8 cellular contexts compared by ENCODE assay signal in the genomic region with DNA sequence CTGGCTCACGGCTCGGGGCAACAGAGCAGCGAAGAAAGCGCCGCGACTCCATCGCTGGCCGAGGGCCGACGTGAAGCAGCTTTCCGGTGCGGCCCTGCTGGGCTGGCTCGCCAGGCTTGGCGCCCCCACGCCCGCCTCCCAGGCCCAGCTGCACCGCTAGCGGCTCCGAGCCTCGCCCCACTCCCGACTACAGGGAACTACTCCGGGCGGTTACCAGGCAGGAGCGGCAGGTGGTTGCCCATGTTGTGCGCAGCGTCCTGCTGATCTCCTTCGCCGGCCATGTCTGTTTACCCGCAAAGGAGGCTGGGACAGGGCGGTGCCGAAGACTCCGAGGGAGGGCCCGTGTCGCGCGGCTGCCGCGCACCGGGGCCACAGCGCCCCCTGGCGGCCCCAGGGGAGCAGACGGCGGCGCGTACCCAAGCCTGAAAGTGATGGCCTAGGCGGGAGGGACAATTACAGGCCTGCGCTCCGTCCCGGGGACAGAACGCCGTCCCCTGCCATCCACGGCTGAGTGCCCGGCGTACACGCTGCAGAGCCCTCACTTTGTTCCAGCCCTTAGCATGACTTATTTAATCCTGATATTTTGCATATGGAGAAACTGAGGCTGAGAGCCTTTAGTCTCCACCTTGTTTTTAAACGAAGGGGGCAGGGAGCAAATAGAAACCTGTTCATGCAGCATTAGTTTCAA. TPM values are rescaled to one million over a fixed set of nuclear protein-coding genes. Genes with fewer than 3 reads are reported as not detected.
DNase-seq lines count a peak whose midpoint lies in the region; ATAC-seq and TF ChIP-seq lines count a peak whose summit lies in the region.

A gene (minus strand): TSS at position 285 of the 688 bp plus-strand sequence. CDS start 4 bp downstream, at position 281.

- no peaks in the 10 kb centered on the region for H3K9me3 Mint-ChIP-seq in activated CD4-positive, alpha-beta memory T cell treated with anti-CD3 and anti-CD28 coated beads for 36 hours

- H3K27ac ChIP-seq in C4-2B (peak within 1 kb of the TSS; percentile 78), dorsolateral prefrontal cortex (peak within 1 kb of the TSS in 57 of 59 donors; percentile 27 to 94 (median 81))

- 0% methylated on average over 38 to 54 of the region's 56 CpGs for WGBS in lower leg skin, 2 donors

- TF ChIP-seq POLR2A in lower leg skin (IDR thresholded peaks at IDR 0.05) = no peak

- H3K4me1 Mint-ChIP-seq in activated CD4-positive, alpha-beta memory T cell treated with anti-CD3 and anti-CD28 coated beads for 36 hours (ENCODE audit: low read depth) = peaks cover 49% of the 10 kb centered on the region

- peak; percentile 89 for DNase-seq in GM19238 (ENCODE audit: insufficient read length, low spot score)
- peak; percentile 50 for DNase-seq in NCI-H748 treated with DMSO at 0.1 percent for 48 hours (lab: John Stamatoyannopoulos, UW)
- peak; percentile 92 for DNase-seq in activated CD4-positive, alpha-beta memory T cell treated with anti-CD3 and anti-CD28 coated beads for 36 hours
- DNase-seq in dorsolateral prefrontal cortex = peak; percentile 82 to 94 (median 91)
- peak; percentile 83 to 97 for DNase-seq in lower leg skin (ENCODE audit: low spot score in 2 of 2)
- peak; percentile 74 to 79 for DNase-seq in stimulated activated CD4-positive, alpha-beta T cell treated with anti-CD3 and anti-CD28 coated beads, Interleukin-4, amount 100 ng/mL, for 48 hours (ENCODE audit: low read depth in 2 of 2)

- peak; percentile 99 for ATAC-seq in HG03439 (IDR thresholded peaks at IDR 0.05; ENCODE audit: unreplicated experiment)

- H3K36me3 Mint-ChIP-seq in activated CD4-positive, alpha-beta memory T cell treated with anti-CD3 and anti-CD28 coated beads for 36 hours = peaks cover 10% of the 10 kb centered on the region

- CTCF ChIA-PET in activated CD4-positive, alpha-beta memory T cell treated with anti-CD3 and anti-CD28 coated beads for 36 hours (lab: Charles Lee) = interaction anchor here (0.5 to 1.3 kb wide), 8 partner anchors 8 to 1108 kb away, joined by 3 to 7 read pairs (median 3); no protein-coding TSS in a partner anchor

- intact Hi-C loops in activated CD4-positive, alpha-beta memory T cell treated with anti-CD3 and anti-CD28 coated beads for 36 hours (cut with micrococcal nuclease) = loop anchor here (1.0 to 10.0 kb wide), 8 partner anchors 13 to 1943 kb away; a partner anchor contains a TSS
- intact Hi-C loops in dorsolateral prefrontal cortex (cut with DNase I) = loop anchor here (2.0 to 5.0 kb wide), 2 partner anchors 52 to 53 kb away; a partner anchor contains a TSS
- intact Hi-C loops in lower leg skin (cut with DNase I; ENCODE audit: low total_unique reads) = no loop called here

- H3K4me3 Mint-ChIP-seq in activated CD4-positive, alpha-beta memory T cell treated with anti-CD3 and anti-CD28 coated beads for 36 hours = peak within 1 kb of the TSS; percentile 91

- H3K27me3 ChIP-seq in dorsolateral prefrontal cortex = no peaks in the 10 kb centered on the region

- H3K4me3 ChIP-seq in dorsolateral prefrontal cortex (peak within 1 kb of the TSS; percentile 74 to 100 (median 98)), lower leg skin (ENCODE audit: low read depth, poor library complexity, severe bottlenecking) (peak within 1 kb of the TSS; percentile 96)

- H3K27me3 Mint-ChIP-seq in activated CD4-positive, alpha-beta memory T cell treated with anti-CD3 and anti-CD28 coated beads for 36 hours = no peaks in the 10 kb centered on the region

- peak within 1 kb of the TSS; percentile 88 for H3K27ac Mint-ChIP-seq in activated CD4-positive, alpha-beta memory T cell treated with anti-CD3 and anti-CD28 coated beads for 36 hours

- POLR2A ChIA-PET in activated CD4-positive, alpha-beta memory T cell treated with anti-CD3 and anti-CD28 coated beads for 36 hours (lab: Charles Lee) = interaction anchor here (0.6 to 1.0 kb wide), 3 partner anchors 11 to 13 kb away, joined by 3 to 4 read pairs (median 3); no protein-coding TSS in a partner anchor

- TF ChIP-seq CTCF in C4-2B (conservative IDR thresholded peaks at IDR 0.05) (peak; percentile 97), dorsolateral prefrontal cortex (IDR thresholded peaks at IDR 0.05 in 54 of 56, conservative IDR thresholded peaks at IDR 0.05 in 2 of 56; ENCODE audit: low read depth in 1 of 56, partially characterized antibody in 56 of 56) (peak; percentile 94 to 100 (median 99)), lower leg skin (IDR thresholded peaks at IDR 0.05) (peak in 2 of 3 donors; percentile 41 to 93)

RNA-seq across cellular contexts. Expression of the gene that starts here (rescaled TPM):
- 10 to 100 TPM; 40.4 to 45.4 TPM for total RNA-seq in activated CD4-positive, alpha-beta memory T cell treated with anti-CD3 and anti-CD28 coated beads for 36 hours
- total RNA-seq in dorsolateral prefrontal cortex = 100 to 1,000 TPM in 106 of 120 experiments, 10 to 100 TPM in 14; 83.9 to 140 (median 113) TPM
- 10 to 100 TPM; 46.2 to 87.2 (median 56.5) TPM for total RNA-seq in lower leg skin

Comparison
In these comparisons a context has a peak if more than half of its experiments do, and no peak if none do; other contexts are left out.
1. Peak in every context shown above with its lines: DNase-seq, ATAC-seq, H3K4me3 ChIP-seq and H3K27ac ChIP-seq.